In the genomic region with DNA sequence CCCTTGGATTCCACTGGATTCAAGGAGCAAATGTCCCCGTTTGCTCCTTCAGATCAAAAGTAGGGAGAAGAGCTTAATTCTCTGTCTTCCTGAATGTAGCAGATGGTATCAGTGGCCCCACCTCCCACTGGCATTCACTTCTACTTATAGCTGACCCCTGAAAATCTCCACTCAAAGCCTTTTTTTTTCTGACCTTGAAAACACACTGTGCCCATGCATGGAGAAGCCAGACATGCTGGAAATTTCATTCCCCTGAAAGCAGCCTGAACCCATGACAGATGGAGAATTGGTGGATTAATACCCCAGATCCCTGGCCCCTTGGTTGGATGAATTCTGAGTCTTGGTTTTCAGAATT, we compare ENCODE assay signal across 13 cellular contexts.
"Had no signal": no experiment of that assay in that cellular context is flagged by ENCODE, and none has a peak within 500 bp of the region (broad histone marks: within the 10 kb centered on the region; RNA-seq: fewer than 3 reads in every experiment).

No MANE protein-coding gene starts in this region.

- H3K9me3 ChIP-seq: neutrophil, right atrium auricular region, transverse colon had no signal

- H3K27ac ChIP-seq: neutrophil, right atrium auricular region, transverse colon had no signal

- H3K9me3 Mint-ChIP-seq: central memory CD8-positive, alpha-beta T cell had no signal

- DNase-seq: activated CD4-positive, alpha-beta T cell treated with anti-CD3 and anti-CD28 coated beads, Interleukin-2, amount 50 U/mL, for 1 hour; activated CD8-positive, alpha-beta memory T cell treated with anti-CD3 and anti-CD28 coated beads, Interleukin-2, amount 50 U/mL, for 48 hours; activated naive CD4-positive, alpha-beta T cell treated with anti-CD3 and anti-CD28 coated beads, Interleukin-2, amount 10 ng/mL, durations not matched to agents 7 days and 5 days; dermis blood vessel endothelial cell; kidney; left ventricle myocardium superior; small intestine; transverse colon had no signal

- H3K4me1 ChIP-seq: transverse colon had no signal

- H3K36me3 ChIP-seq: neutrophil, right atrium auricular region, transverse colon had no signal

- H3K4me3 ChIP-seq: right atrium auricular region, transverse colon had no signal

- H3K27ac Mint-ChIP-seq: activated naive CD4-positive, alpha-beta T cell treated with anti-CD3 and anti-CD28 coated beads, Interleukin-2, amount 10 ng/mL, durations not matched to agents 7 days and 5 days had no signal

- H3K36me3 Mint-ChIP-seq: activated naive CD4-positive, alpha-beta T cell treated with anti-CD3 and anti-CD28 coated beads, Interleukin-2, amount 10 ng/mL, durations not matched to agents 7 days and 5 days; brain had no signal

- H3K4me3 Mint-ChIP-seq: activated naive CD4-positive, alpha-beta T cell treated with anti-CD3 and anti-CD28 coated beads, Interleukin-2, amount 10 ng/mL, durations not matched to agents 7 days and 5 days; brain had no signal

- FAIRE-seq: kidney, small intestine, TTC549 had no signal

- H3K27me3 ChIP-seq: right atrium auricular region had no signal
